In genomic region chr3:66220602-66221377, GRCh38 we compare ENCODE assay signal across 8 cellular contexts. TPM values are rescaled to one million over a fixed set of nuclear protein-coding genes. Genes with fewer than 3 reads are reported as not detected.
DNase-seq lines count a peak whose midpoint lies in the region; ATAC-seq and TF ChIP-seq lines count a peak whose summit lies in the region.

Gene SLC25A26 (plus strand): TSS chr3:66221001. CDS start chr3:66221095, 94 bp downstream.

- peaks cover 7% of the 10 kb centered on the region for H3K79me2 ChIP-seq in PC-3 (ENCODE audit: low read length)

- H3F3A ChIP-seq in PC-3 (ENCODE audit: low read length, unreplicated experiment): no peaks in the 10 kb centered on the region

- peak within 1 kb of the TSS; percentile 47; the same call in 1 of the 2 replicates for H3K27ac ChIP-seq in PC-3 (ENCODE audit: low read length)
- H3K27ac ChIP-seq in epithelial cell of prostate: peak within 1 kb of the TSS; percentile 76

- no peaks in the 10 kb centered on the region for H3K27me3 ChIP-seq in PC-3 (ENCODE audit: low read length)

- H3K4me3 ChIP-seq in PC-3 (ENCODE audit: low read length): peak within 1 kb of the TSS; percentile 69

- no peaks in the 10 kb centered on the region for H3K36me3 ChIP-seq in PC-3 (ENCODE audit: low read depth, low read length)

- intact Hi-C loops in PC-3 (cut with micrococcal nuclease): no loop called here

- no peaks in the 10 kb centered on the region for H4K20me1 ChIP-seq in PC-3 (ENCODE audit: low read length)

- peaks cover 4% of the 10 kb centered on the region; the same call in 1 of the 2 replicates for H3K4me1 ChIP-seq in PC-3 (ENCODE audit: insufficient read depth, low read length)

- TF ChIP-seq EP300 in Ishikawa (IDR thresholded peaks at IDR 0.05; ENCODE audit: borderline replicate concordance): no peak

- peak within 1 kb of the TSS; percentile 78 for H3K9ac ChIP-seq in PC-3 (ENCODE audit: low read length)

- H2AFZ ChIP-seq in PC-3 (ENCODE audit: low read length): peak within 1 kb of the TSS; percentile 74

- TF ChIP-seq CTCF in PC-3 (conservative IDR thresholded peaks at IDR 0.05; ENCODE audit: low read depth, low read length): no peak

- no peaks in the 10 kb centered on the region for H3K9me3 ChIP-seq in PC-3 (ENCODE audit: low read length)

- ATAC-seq in GM21576 (IDR thresholded peaks at IDR 0.05; ENCODE audit: unreplicated experiment): peak; percentile 99
- ATAC-seq in PC-3: peak; percentile 97

- no peak for TF ChIP-seq RAD21 in Ishikawa (IDR thresholded peaks at IDR 0.05; ENCODE audit: low read depth)

- DNase-seq in DMS114 treated with DMSO at 0.1 percent for 48 hours (lab: John Stamatoyannopoulos, UW; ENCODE audit: unreplicated experiment) (peak; percentile 75), PC-3 (peak; percentile 84), activated T-cell treated with anti-CD3 and anti-CD28 coated beads for 48 hours (ENCODE audit: low read depth) (peak; percentile 93), epithelial cell of prostate (ENCODE audit: low read depth, low spot score) (peak; percentile 92), mucosa of gallbladder (ENCODE audit: low spot score) (peak; percentile 96)
- peak; percentile 95 to 96 for DNase-seq in stimulated activated CD8-positive, alpha-beta memory T cell treated with anti-CD3 and anti-CD28 coated beads, Interleukin-4, amount 100 ng/mL, for 4 hours (ENCODE audit: low read depth in 2 of 2, low spot score in 1 of 2)

- H3K9me2 ChIP-seq in PC-3 (replicated peaks; ENCODE audit: low read length): no peaks in the 10 kb centered on the region

- CTCF ChIA-PET in PC-3 (lab: Charles Lee): no interaction called here

- no TSS peak for BruUV-seq in PC-3 (replicated peaks; lab: Mats Ljungman, UMichigan)

- H3K4me2 ChIP-seq in PC-3 (ENCODE audit: low read length): peak within 1 kb of the TSS; percentile 85

- POLR2A ChIA-PET in PC-3 (lab: Charles Lee; ENCODE audit: unreplicated experiment): interaction anchor here (0.5 to 0.7 kb wide), 3 partner anchors 109 to 1013 kb away, joined by 3 to 6 read pairs (median 4); no protein-coding TSS in a partner anchor

TF ChIP-seq in Ishikawa, 13 proteins besides CTCF, POLR2A, EP300 and RAD21:
- peak; percentile 96 for TF ChIP-seq USF1 (IDR thresholded peaks at IDR 0.05)
- TF ChIP-seq TEAD4 (IDR thresholded peaks at IDR 0.05): 0 out of 2 replicates have a peak, but pooled peaks have one; percentile 2
- TF ChIP-seq EGR1 (IDR thresholded peaks at IDR 0.05): 0 out of 2 replicates have a peak, but pooled peaks have one; percentile 22
- TF ChIP-seq FOXM1 (IDR thresholded peaks at IDR 0.05; ENCODE audit: borderline replicate concordance, low read depth): no peak
- peak; percentile 67 for TF ChIP-seq TCF12 (IDR thresholded peaks at IDR 0.05; ENCODE audit: low read depth)
- TF ChIP-seq CREB1 (IDR thresholded peaks at IDR 0.05; ENCODE audit: low read depth): peak; percentile 82
- no peak for TF ChIP-seq NFIC (IDR thresholded peaks at IDR 0.05)
- TF ChIP-seq TAF1 (IDR thresholded peaks at IDR 0.05; ENCODE audit: low read depth): peak; percentile 89
- TF ChIP-seq, protein P1, sequence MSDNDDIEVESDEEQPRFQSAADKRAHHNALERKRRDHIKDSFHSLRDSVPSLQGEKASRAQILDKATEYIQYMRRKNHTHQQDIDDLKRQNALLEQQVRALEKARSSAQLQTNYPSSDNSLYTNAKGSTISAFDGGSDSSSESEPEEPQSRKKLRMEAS (IDR thresholded peaks at IDR 0.05): peak; percentile 99
- TF ChIP-seq YY1 (IDR thresholded peaks at IDR 0.05; ENCODE audit: low read depth): peak; percentile 99

RNA-seq across cellular contexts. Expression of gene SLC25A26, which starts in this region (rescaled TPM):
- total RNA-seq in PC-3 (2014; rRNA removed): 7.7 and 7.9 TPM in 2 replicates
- 17.1 TPM for total RNA-seq in mucosa of gallbladder

Comparison
In these comparisons a context has a peak if more than half of its experiments do, and no peak if none do; other contexts are left out.
1. Peak in every context shown above with its lines: DNase-seq, ATAC-seq, H3K4me3 ChIP-seq and H3K27ac ChIP-seq.